Comparison of ENCODE assay signal across 24 cellular contexts in the genomic region with DNA sequence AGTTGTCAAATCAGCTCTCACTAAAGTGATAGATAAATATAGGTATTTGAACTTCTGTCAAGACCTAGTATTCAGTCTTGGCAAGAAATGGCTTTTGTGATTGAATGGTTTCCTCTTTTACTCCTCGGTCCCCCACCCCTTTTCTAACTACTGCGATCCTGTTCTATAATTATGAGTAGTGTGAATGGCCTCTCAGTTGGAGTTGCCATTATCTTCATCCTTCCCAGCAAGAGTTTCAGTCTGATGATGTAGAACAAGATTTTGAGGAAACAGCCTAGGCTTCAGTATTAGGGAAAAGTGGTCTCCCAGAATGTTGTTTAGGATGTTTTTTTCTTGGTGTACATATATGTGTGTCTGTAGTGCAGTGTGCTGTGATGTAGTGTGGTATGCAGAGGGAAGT.
"Had no signal": no experiment of that assay in that cellular context is flagged by ENCODE, and none has a peak within 500 bp of the region (broad histone marks: within the 10 kb centered on the region; RNA-seq: fewer than 3 reads in every experiment).

No MANE protein-coding gene starts in this region.

- ATAC-seq: activated T-cell treated with anti-CD3 and anti-CD28 coated beads, Interleukin-2, amount 50 U/mL, for 72 hours; Panc1; Right ventricle myocardium inferior had no signal

- H3K9me3 ChIP-seq: SK-N-SH had no signal

- H3K9me2 ChIP-seq: SK-N-SH had no signal

- H3K9ac ChIP-seq: KMS-11, SK-N-SH had no signal

- H3K4me2 ChIP-seq: KMS-11, SK-N-SH had no signal

- DNase-seq: activated CD4-positive, alpha-beta memory T cell treated with anti-CD3 and anti-CD28 coated beads, Interleukin-2, amount 10 ng/mL, durations not matched to agents 7 days and 5 days; activated CD4-positive, alpha-beta T cell treated with anti-CD3 and anti-CD28 coated beads, Interleukin-2, amount 50 U/mL, for 1 hour; activated CD4-positive, CD25-positive, alpha-beta regulatory T cell; activated gamma-delta T cell treated with Interleukin-2 at 50 U/mL for 16 hours; activated naive CD4-positive, alpha-beta T cell treated with anti-CD3 and anti-CD28 coated beads, Interleukin-2, amount 10 ng/mL, durations not matched to agents 7 days and 5 days; activated naive CD8-positive, alpha-beta T cell treated with anti-CD3 and anti-CD28 coated beads for 36 hours; activated T-cell treated with anti-CD3 and anti-CD28 coated beads for 4 hours; activated T-cell treated with anti-CD3 and anti-CD28 coated beads, Interleukin-2, amount 50 U/mL, for 72 hours; cerebellar nuclear complex; NCI-H1092; NCI-H1436 treated with DMSO at 0.1 percent for 48 hours; NCI-H1930; NCI-H2171; NCI-H446; NCI-H524; NK-92 treated with Interleukin-12 subunit alpha and Interleukin-12 subunit beta, amount 100 ng/mL, for 24 hours; OCI-M1; RPMI8226; SK-N-SH; T-helper 1 cell had no signal

- H3K27ac ChIP-seq: KMS-11, VCaP had no signal
